ENCODE assay signal across 23 cellular contexts in the genomic region with DNA sequence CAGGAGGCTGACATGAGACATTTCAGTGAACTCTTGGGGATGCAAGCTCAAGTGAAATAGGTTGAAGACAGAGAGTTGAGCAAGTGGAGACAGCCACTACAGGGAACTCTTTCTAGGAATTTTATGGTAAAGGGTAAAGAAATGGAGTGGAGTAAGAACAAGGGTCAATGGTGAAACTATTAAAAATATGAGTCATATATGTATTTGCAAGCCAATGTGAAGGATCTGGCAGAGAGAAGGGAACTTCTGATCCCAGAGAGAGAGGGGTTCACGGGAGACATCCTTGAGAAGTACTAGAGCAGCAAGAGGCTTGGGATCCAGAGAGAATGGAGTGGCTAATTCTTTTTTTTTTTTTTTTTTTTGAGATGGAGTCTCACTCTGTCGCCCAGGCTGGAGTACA. TPM values are rescaled to one million over a fixed set of nuclear protein-coding genes. Genes with fewer than 3 reads are reported as not detected.
DNase-seq lines count a peak whose midpoint lies in the region; ATAC-seq, FAIRE-seq and TF ChIP-seq lines count a peak whose summit lies in the region.
"Had no signal": no experiment of that assay in that cellular context is flagged by ENCODE, and none has a peak within 500 bp of the region (broad histone marks: within the 10 kb centered on the region; RNA-seq: fewer than 3 reads in every experiment).

No MANE protein-coding gene starts in this region.

- no peak overlapping the region for H3K4me3 ChIP-seq in A549
- no peak overlapping the region for H3K4me3 ChIP-seq in choroid plexus epithelial cell (ENCODE audit: low read depth, low read length)
- H3K4me3 ChIP-seq in lower lobe of right lung = no peak overlapping the region
- H3K4me3 ChIP-seq in transverse colon = no peak overlapping the region
- H3K4me3 ChIP-seq: K562 had no signal

- H3K27me3 ChIP-seq in lower lobe of right lung (ENCODE audit: low read depth) (no peaks in the 10 kb centered on the region), transverse colon (no peaks in the 10 kb centered on the region)

- peak overlapping the region; percentile 42; the same call in 2 of the 3 replicates for H3K4me2 ChIP-seq in A549

- CTCF ChIA-PET in A549 (lab: Yijun Ruan, JAX) = interaction anchor here (5.3 kb wide), 1 partner anchor 8 kb away, joined by 26 read pairs; a partner anchor contains a TSS

- TF ChIP-seq POLR2A in A549 (IDR thresholded peaks at IDR 0.05; ENCODE audit: low read length) = no peak
- no peak for TF ChIP-seq POLR2A in transverse colon (IDR thresholded peaks at IDR 0.05)

- H3K36me3 ChIP-seq in lower lobe of right lung (no peaks in the 10 kb centered on the region), transverse colon (no peaks in the 10 kb centered on the region)

- TF ChIP-seq CTCF in A549 (IDR thresholded peaks at IDR 0.05) = no peak
- no peak for TF ChIP-seq CTCF in choroid plexus epithelial cell (conservative IDR thresholded peaks at IDR 0.05; ENCODE audit: low read depth, low read length)
- no peak for TF ChIP-seq CTCF in lower lobe of right lung (IDR thresholded peaks at IDR 0.05)
- TF ChIP-seq CTCF in transverse colon (IDR thresholded peaks at IDR 0.05) = no peak

- no peak for TF ChIP-seq RAD21 in A549 (conservative IDR thresholded peaks at IDR 0.05 in 1 of 2, IDR thresholded peaks at IDR 0.05 in 1 of 2)

- TF ChIP-seq EP300 in A549 (IDR thresholded peaks at IDR 0.05) = no peak
- no peak for TF ChIP-seq EP300 in transverse colon (IDR thresholded peaks at IDR 0.05; ENCODE audit: low read depth)

- WGBS in A549 (ENCODE audit: missing lambda C conversion rate) = 84% methylated on average over 2 of the region's 2 CpGs
- 54 to 64% methylated on average over 1 to 2 of the region's 2 CpGs for WGBS in transverse colon (ENCODE audit: low coverage in 1 of 2), 2 donors

- H3K4me1 ChIP-seq in A549 (peaks cover 12% of the 10 kb centered on the region; the same call in 2 of the 3 replicates), lower lobe of right lung (no peaks in the 10 kb centered on the region), transverse colon (peaks cover 0 to 5% (median 0%) of the 10 kb centered on the region in 4 donors)

- in situ Hi-C loops in transverse colon (cut with MboI; ENCODE audit: low pct_ligation_motif_present in 1 of 4, low pct_unique_long_range_greater_than_20kb in 1 of 4, low sequenced_read_pairs in 3 of 4) = no loop called here

- H3K9me3 ChIP-seq in A549 (no peaks in the 10 kb centered on the region), lower lobe of right lung (no peaks in the 10 kb centered on the region), transverse colon (no peaks in the 10 kb centered on the region)
- H3K9me3 ChIP-seq: Caco-2 had no signal

- intact Hi-C loops in lower lobe of right lung (cut with DNase I) (no loop called here), transverse colon (cut with DNase I; ENCODE audit: low total_unique reads) (no loop called here)

- ATAC-seq in A549 = peak; percentile 55 to 58; a peak in 3 of 6 replicates
- ATAC-seq in lower lobe of right lung = peak; percentile 27 to 51

- no peak for FAIRE-seq in A549 (lab: Jason Lieb, UNC)
- FAIRE-seq: A204.1 had no signal

- DNase-seq in A549 (ENCODE audit: low read depth in 1 of 2, low spot score in 1 of 2) (no peak), NCI-H226 (peak; percentile 23), choroid plexus epithelial cell (ENCODE audit: low read depth) (peak; percentile 68), lower lobe of right lung (no peak), transverse colon (no peak), NCI-H1092 treated with DMSO at 0.1 percent for 48 hours (lab: John Stamatoyannopoulos, UW) (no peak), NCI-H1048 (lab: John Stamatoyannopoulos, UW) (no peak), NCI-H82 (lab: John Stamatoyannopoulos, UW) (no peak)
- DNase-seq: Caco-2; CD4-positive, alpha-beta T cell; DMS153; GDM1; NCI-H146; NCI-H2029 treated with DMSO at 0.1 percent for 48 hours; NCI-H2171 treated with DMSO at 0.1 percent for 48 hours; NCI-H748 treated with DMSO at 0.1 percent for 48 hours; SIG-M5 had no signal

- H3K27ac ChIP-seq in A549 (peak overlapping the region; percentile 55 to 76; a peak in 4 of 6 replicates), lower lobe of right lung (no peak overlapping the region), transverse colon (no peak overlapping the region)

- POLR2A ChIA-PET in A549 (lab: Yijun Ruan, JAX) = no interaction called here

TF ChIP-seq in A549, 52 proteins besides CTCF, POLR2A, EP300 and RAD21:
- TF ChIP-seq NR3C1 (IDR thresholded peaks at IDR 0.05) = no peak
- no peak for TF ChIP-seq CHD4 (IDR thresholded peaks at IDR 0.05; ENCODE audit: borderline replicate concordance)
- no peak for TF ChIP-seq SREBF2 (IDR thresholded peaks at IDR 0.05)
- TF ChIP-seq BHLHE40 (IDR thresholded peaks at IDR 0.05; ENCODE audit: low read depth, low read length) = no peak
- no peak for TF ChIP-seq HOXB13 (CRISPR knock-in tag; IDR thresholded peaks at IDR 0.05; ENCODE audit: low read depth)
- TF ChIP-seq, protein P1, sequence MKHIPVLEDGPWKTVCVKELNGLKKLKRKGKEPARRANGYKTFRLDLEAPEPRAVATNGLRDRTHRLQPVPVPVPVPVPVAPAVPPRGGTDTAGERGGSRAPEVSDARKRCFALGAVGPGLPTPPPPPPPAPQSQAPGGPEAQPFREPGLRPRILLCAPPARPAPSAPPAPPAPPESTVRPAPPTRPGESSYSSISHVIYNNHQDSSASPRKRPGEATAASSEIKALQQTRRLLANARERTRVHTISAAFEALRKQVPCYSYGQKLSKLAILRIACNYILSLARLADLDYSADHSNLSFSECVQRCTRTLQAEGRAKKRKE (CRISPR knock-in tag; IDR thresholded peaks at IDR 0.05; ENCODE audit: low read depth) = no peak
- TF ChIP-seq HDAC2 (IDR thresholded peaks at IDR 0.05) = no peak
- TF ChIP-seq FOSB (CRISPR knock-in tag; IDR thresholded peaks at IDR 0.05) = no peak
- TF ChIP-seq, protein P2, sequence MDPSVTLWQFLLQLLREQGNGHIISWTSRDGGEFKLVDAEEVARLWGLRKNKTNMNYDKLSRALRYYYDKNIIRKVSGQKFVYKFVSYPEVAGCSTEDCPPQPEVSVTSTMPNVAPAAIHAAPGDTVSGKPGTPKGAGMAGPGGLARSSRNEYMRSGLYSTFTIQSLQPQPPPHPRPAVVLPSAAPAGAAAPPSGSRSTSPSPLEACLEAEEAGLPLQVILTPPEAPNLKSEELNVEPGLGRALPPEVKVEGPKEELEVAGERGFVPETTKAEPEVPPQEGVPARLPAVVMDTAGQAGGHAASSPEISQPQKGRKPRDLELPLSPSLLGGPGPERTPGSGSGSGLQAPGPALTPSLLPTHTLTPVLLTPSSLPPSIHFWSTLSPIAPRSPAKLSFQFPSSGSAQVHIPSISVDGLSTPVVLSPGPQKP (IDR thresholded peaks at IDR 0.05; ENCODE audit: low read depth, low read length) = no peak
- no peak for TF ChIP-seq NPAS2 (CRISPR knock-in tag; IDR thresholded peaks at IDR 0.05; ENCODE audit: borderline replicate concordance)
- TF ChIP-seq, protein P3, sequence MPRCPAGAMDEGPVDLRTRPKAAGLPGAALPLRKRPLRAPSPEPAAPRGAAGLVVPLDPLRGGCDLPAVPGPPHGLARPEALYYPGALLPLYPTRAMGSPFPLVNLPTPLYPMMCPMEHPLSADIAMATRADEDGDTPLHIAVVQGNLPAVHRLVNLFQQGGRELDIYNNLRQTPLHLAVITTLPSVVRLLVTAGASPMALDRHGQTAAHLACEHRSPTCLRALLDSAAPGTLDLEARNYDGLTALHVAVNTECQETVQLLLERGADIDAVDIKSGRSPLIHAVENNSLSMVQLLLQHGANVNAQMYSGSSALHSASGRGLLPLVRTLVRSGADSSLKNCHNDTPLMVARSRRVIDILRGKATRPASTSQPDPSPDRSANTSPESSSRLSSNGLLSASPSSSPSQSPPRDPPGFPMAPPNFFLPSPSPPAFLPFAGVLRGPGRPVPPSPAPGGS (IDR thresholded peaks at IDR 0.05) = no peak

RNA-seq across cellular contexts. Expression of a gene that starts 9.1 kb away (rescaled TPM):
- polyA plus RNA-seq in A549 (2011; rRNA removed) (0.03 and 0.04 TPM in 2 replicates), A549 (2017; fragmentation: RNase III; extraction: RNeasy Plus Mini Kit Qiagen cat#74134 plus additional on column Dnase treatment) (0.18 to 0.29 TPM (median 0.21 TPM) in 3 replicates)
- 0.03 and 0.05 TPM in 2 replicates for polyA plus RNA-seq in A549 (2012; cell fraction: cytosol; rRNA removed)
- 0.11 and 0.12 TPM in 2 replicates for polyA plus RNA-seq in A549 (2012; cell fraction: nucleus; rRNA removed)
- polyA minus RNA-seq in A549 (2011; rRNA and poly(A)+ RNA removed) = 0.08 and 0.15 TPM in 2 replicates
- total RNA-seq in lower lobe of right lung (1.8 TPM), transverse colon (under 1 TPM in 3 of 4 donors, not detected in 1; 0.27 to 0.48 (median 0.37) TPM)
- total RNA-seq: CD4-positive, alpha-beta T cell; Daoy; K562; OCI-LY7; RPMI7951 had no signal
- polyA plus RNA-seq: BJ, K562 had no signal

Comparison
In these comparisons a context has a peak if more than half of its experiments do, and no peak if none do; other contexts are left out.
1. DNase-seq: peak in NCI-H226 (single experiment) and choroid plexus epithelial cell (single experiment); none in A549 (0 of 2), lower lobe of right lung (single experiment), transverse colon (single experiment), NCI-H1092 treated with DMSO at 0.1 percent for 48 hours (single experiment), NCI-H1048 (single experiment) and NCI-H82 (single experiment).
2. H3K27ac ChIP-seq: peak in A549 (2 of 2); none in lower lobe of right lung (single experiment) and transverse colon (0 of 4).